ENCODE assay signal across 11 cellular contexts in the genomic region with DNA sequence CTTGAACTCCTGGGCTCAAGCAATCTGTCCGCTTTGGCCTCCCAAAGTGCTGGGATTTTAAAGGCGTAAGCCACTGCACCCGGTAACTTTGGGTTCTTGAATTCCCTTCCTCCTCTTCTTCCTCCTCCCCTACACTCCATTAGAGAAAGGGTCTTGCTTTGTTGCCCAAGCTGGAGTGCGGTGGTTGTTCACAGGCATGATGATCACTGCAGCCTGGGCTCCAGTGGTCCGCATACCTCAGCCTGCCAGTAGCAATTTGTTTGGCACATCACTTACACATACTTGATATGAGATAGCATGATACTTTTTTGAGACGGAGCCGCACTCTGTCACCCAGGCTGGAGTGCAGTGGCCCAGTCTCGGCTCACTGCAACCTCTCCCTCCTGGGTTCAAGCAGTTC. TPM values are rescaled to one million over a fixed set of nuclear protein-coding genes. Genes with fewer than 3 reads are reported as not detected.
A peak's percentile ranks its signal among the peaks of the same experiment; 100 is the strongest.
DNase-seq lines count a peak whose midpoint lies in the region; ATAC-seq and TF ChIP-seq lines count a peak whose summit lies in the region.
"Had no signal": no experiment of that assay in that cellular context is flagged by ENCODE, and none has a peak within 500 bp of the region (broad histone marks: within the 10 kb centered on the region; RNA-seq: fewer than 3 reads in every experiment).

No MANE protein-coding gene starts in this region.

- no peak overlapping the region for H3K27ac ChIP-seq in smooth muscle cell (ENCODE audit: low read depth)
- H3K27ac ChIP-seq in dorsolateral prefrontal cortex = no peak overlapping the region

- peak overlapping the region; percentile 88 for H3K4me2 ChIP-seq in smooth muscle cell

- peaks cover 62% of the 10 kb centered on the region for H4K20me1 ChIP-seq in smooth muscle cell (ENCODE audit: low read depth)

- peaks cover 65% of the 10 kb centered on the region for H3K4me1 Mint-ChIP-seq in activated T-cell treated with anti-CD3 and anti-CD28 coated beads, Interleukin-2, amount 50 U/mL, for 72 hours (ENCODE audit: low read depth)
- H3K4me1 Mint-ChIP-seq in endothelial cell (ENCODE audit: unreplicated experiment) = peaks cover 14% of the 10 kb centered on the region

- H3K4me3 Mint-ChIP-seq in activated T-cell treated with anti-CD3 and anti-CD28 coated beads, Interleukin-2, amount 50 U/mL, for 72 hours = peak overlapping the region; percentile 76 to 87
- peak overlapping the region; percentile 93 for H3K4me3 Mint-ChIP-seq in endothelial cell (ENCODE audit: unreplicated experiment)

- H3K36me3 ChIP-seq in NT2/D1 (ENCODE audit: insufficient read depth, insufficient read length, low read length) (peaks cover 43% of the 10 kb centered on the region), smooth muscle cell (ENCODE audit: low read depth) (no peaks in the 10 kb centered on the region)

- in situ Hi-C loops in KBM-7 (cut with MboI; ENCODE audit: low pct_unique_long_range_greater_than_20kb, low sequenced_read_pairs) = no loop called here

- H3K27me3 ChIP-seq in NT2/D1 (ENCODE audit: insufficient read depth, insufficient read length) (no peaks in the 10 kb centered on the region), smooth muscle cell (ENCODE audit: low read depth) (no peaks in the 10 kb centered on the region), dorsolateral prefrontal cortex (no peaks in the 10 kb centered on the region)
- H3K27me3 ChIP-seq: sigmoid colon had no signal

- no peak for DNase-seq in activated T-cell treated with anti-CD3 and anti-CD28 coated beads, Interleukin-2, amount 50 U/mL, for 72 hours
- DNase-seq in activated T-cell treated with anti-CD3 and anti-CD28 coated beads for 4 hours (no peak), NT2/D1 (ENCODE audit: low read depth, low spot score) (no peak), endothelial cell (ENCODE audit: low spot score) (no peak), smooth muscle cell (lab: John Stamatoyannopoulos, UW; ENCODE audit: unreplicated experiment) (no peak), KBM-7 (no peak), dorsolateral prefrontal cortex (no peak), Kasumi-1 (lab: John Stamatoyannopoulos, UW) (no peak)
- DNase-seq: activated gamma-delta T cell treated with Interleukin-2 at 50 U/mL for 16 hours, kidney glomerular epithelial cell, sigmoid colon had no signal

- peaks cover 4 to 7% of the 10 kb centered on the region in 2 donors for H3K36me3 Mint-ChIP-seq in activated T-cell treated with anti-CD3 and anti-CD28 coated beads, Interleukin-2, amount 50 U/mL, for 72 hours (ENCODE audit: insufficient read depth in 2 of 2)
- H3K36me3 Mint-ChIP-seq in endothelial cell (ENCODE audit: low read depth, unreplicated experiment) = peaks cover 11% of the 10 kb centered on the region

- peaks cover 68% of the 10 kb centered on the region for H3K79me2 ChIP-seq in smooth muscle cell (ENCODE audit: low read depth)

- H3K9me3 ChIP-seq in NT2/D1 (ENCODE audit: insufficient read depth, low read length) (peaks cover 14% of the 10 kb centered on the region; the same call in 1 of the 2 replicates), smooth muscle cell (replicated peaks; ENCODE audit: low read depth) (no peaks in the 10 kb centered on the region)
- H3K9me3 ChIP-seq: sigmoid colon had no signal

- ATAC-seq in activated T-cell treated with anti-CD3 and anti-CD28 coated beads, Interleukin-2, amount 50 U/mL, for 72 hours (replicated peaks in 1 of 2) = no peak

- H2AFZ ChIP-seq in smooth muscle cell (ENCODE audit: low read depth) = no peak overlapping the region

- peak overlapping the region; percentile 46 for H3K9ac ChIP-seq in NT2/D1 (ENCODE audit: insufficient read length, low read depth)
- no peak overlapping the region for H3K9ac ChIP-seq in smooth muscle cell (ENCODE audit: low read depth)

- TF ChIP-seq CTCF in endothelial cell (IDR thresholded peaks at IDR 0.05; ENCODE audit: unreplicated experiment) (no peak), smooth muscle cell (IDR thresholded peaks at IDR 0.05; ENCODE audit: borderline replicate concordance, insufficient read depth, poor library complexity, severe bottlenecking) (no peak), dorsolateral prefrontal cortex (IDR thresholded peaks at IDR 0.05 in 54 of 56, conservative IDR thresholded peaks at IDR 0.05 in 2 of 56; ENCODE audit: low read depth in 1 of 56, partially characterized antibody in 56 of 56) (no peak)

- peaks cover 9% of the 10 kb centered on the region for H3K27me3 Mint-ChIP-seq in activated T-cell treated with anti-CD3 and anti-CD28 coated beads, Interleukin-2, amount 50 U/mL, for 72 hours (ENCODE audit: low read depth)
- peaks cover 6% of the 10 kb centered on the region for H3K27me3 Mint-ChIP-seq in endothelial cell (ENCODE audit: unreplicated experiment)

- WGBS in smooth muscle cell (ENCODE audit: low lambda C conversion rate) = 96% methylated on average over 8 of the region's 8 CpGs

- peak overlapping the region; percentile 84 for H3K27ac Mint-ChIP-seq in activated T-cell treated with anti-CD3 and anti-CD28 coated beads, Interleukin-2, amount 50 U/mL, for 72 hours
- no peak overlapping the region for H3K27ac Mint-ChIP-seq in endothelial cell (ENCODE audit: unreplicated experiment)

- intact Hi-C loops in dorsolateral prefrontal cortex (cut with DNase I) = no loop called here

- H3K4me1 ChIP-seq in NT2/D1 (ENCODE audit: insufficient read depth, insufficient read length) = peaks cover 9% of the 10 kb centered on the region
- H3K4me1 ChIP-seq in smooth muscle cell (ENCODE audit: low read depth) = peaks cover 6% of the 10 kb centered on the region

- H3K9me3 Mint-ChIP-seq in activated T-cell treated with anti-CD3 and anti-CD28 coated beads, Interleukin-2, amount 50 U/mL, for 72 hours = no peaks in the 10 kb centered on the region
- H3K9me3 Mint-ChIP-seq in endothelial cell (ENCODE audit: unreplicated experiment) = no peaks in the 10 kb centered on the region

- H3K4me3 ChIP-seq in NT2/D1 (ENCODE audit: insufficient read length, low read depth) (no peak overlapping the region), smooth muscle cell (no peak overlapping the region), dorsolateral prefrontal cortex (peak overlapping the region in 6 of 59 donors; percentile 7 to 96 (median 88))

- H3F3A ChIP-seq in smooth muscle cell (ENCODE audit: low read depth) = no peaks in the 10 kb centered on the region

RNA-seq across cellular contexts. Expression of a gene that starts 2.2 kb away (rescaled TPM):
- 10 to 100 TPM; 26.0 to 43.1 TPM for total RNA-seq in activated T-cell treated with anti-CD3 and anti-CD28 coated beads, Interleukin-2, amount 50 U/mL, for 72 hours
- total RNA-seq in endothelial cell (ENCODE audit: unreplicated experiment) (88.1 TPM), smooth muscle cell (188 and 310 TPM in 2 replicates), dorsolateral prefrontal cortex (10 to 100 TPM; 34.7 to 73.1 (median 54.6) TPM)
- polyA plus RNA-seq in smooth muscle cell = 179 and 188 TPM in 2 replicates
